In the genomic region with DNA sequence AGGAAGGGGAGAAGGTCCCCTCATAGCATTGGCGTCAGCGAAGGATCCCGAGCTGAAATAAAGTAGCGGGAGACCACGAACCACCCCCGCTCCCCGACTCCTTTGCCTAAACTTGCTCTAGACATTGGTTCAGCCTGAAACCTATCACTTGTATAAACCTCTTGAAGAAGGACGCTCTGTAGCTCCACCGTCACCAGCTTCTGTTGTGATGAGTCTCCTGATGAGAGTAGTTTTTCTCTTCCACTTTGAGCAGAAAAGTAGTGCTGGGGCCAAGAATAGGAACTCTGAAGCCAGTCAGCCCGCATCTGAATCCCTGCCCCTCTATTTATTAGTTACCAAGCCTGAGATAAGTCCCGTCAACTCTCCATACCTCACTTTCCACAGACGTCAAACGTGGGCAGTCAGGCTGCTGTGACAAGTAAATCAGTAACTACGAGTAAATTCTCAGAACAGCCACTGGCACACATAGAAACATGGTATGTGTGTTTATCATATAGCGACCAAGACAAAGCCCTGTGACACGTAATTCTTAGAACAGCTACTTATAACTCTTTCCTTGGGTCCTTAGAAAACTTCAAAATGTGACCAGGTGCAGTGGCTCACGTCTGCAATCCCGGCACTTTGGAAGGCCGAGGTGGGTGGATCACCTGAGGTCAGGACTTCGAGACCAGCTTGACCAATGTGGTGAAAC, we compare ENCODE assay signal across 1 cellular context.
A peak's percentile ranks its signal among the peaks of the same experiment; 100 is the strongest.
TF ChIP-seq lines count a peak whose summit lies in the region.

No MANE protein-coding gene starts in this region.

TF ChIP-seq in GM12878, 131 proteins besides CTCF, POLR2A, EP300 and RAD21 (continued from another document):
- TF ChIP-seq, protein P1, sequence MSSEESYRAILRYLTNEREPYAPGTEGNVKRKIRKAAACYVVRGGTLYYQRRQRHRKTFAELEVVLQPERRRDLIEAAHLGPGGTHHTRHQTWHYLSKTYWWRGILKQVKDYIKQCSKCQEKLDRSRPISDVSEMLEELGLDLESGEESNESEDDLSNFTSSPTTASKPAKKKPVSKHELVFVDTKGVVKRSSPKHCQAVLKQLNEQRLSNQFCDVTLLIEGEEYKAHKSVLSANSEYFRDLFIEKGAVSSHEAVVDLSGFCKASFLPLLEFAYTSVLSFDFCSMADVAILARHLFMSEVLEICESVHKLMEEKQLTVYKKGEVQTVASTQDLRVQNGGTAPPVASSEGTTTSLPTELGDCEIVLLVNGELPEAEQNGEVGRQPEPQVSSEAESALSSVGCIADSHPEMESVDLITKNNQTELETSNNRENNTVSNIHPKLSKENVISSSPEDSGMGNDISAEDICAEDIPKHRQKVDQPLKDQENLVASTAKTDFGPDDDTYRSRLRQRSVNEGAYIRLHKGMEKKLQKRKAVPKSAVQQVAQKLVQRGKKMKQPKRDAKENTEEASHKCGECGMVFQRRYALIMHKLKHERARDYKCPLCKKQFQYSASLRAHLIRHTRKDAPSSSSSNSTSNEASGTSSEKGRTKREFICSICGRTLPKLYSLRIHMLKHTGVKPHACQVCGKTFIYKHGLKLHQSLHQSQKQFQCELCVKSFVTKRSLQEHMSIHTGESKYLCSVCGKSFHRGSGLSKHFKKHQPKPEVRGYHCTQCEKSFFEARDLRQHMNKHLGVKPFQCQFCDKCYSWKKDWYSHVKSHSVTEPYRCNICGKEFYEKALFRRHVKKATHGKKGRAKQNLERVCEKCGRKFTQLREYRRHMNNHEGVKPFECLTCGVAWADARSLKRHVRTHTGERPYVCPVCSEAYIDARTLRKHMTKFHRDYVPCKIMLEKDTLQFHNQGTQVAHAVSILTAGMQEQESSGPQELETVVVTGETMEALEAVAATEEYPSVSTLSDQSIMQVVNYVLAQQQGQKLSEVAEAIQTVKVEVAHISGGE (CRISPR knock-in tag; IDR thresholded peaks at IDR 0.05), result no peak
- TF ChIP-seq, protein P2, sequence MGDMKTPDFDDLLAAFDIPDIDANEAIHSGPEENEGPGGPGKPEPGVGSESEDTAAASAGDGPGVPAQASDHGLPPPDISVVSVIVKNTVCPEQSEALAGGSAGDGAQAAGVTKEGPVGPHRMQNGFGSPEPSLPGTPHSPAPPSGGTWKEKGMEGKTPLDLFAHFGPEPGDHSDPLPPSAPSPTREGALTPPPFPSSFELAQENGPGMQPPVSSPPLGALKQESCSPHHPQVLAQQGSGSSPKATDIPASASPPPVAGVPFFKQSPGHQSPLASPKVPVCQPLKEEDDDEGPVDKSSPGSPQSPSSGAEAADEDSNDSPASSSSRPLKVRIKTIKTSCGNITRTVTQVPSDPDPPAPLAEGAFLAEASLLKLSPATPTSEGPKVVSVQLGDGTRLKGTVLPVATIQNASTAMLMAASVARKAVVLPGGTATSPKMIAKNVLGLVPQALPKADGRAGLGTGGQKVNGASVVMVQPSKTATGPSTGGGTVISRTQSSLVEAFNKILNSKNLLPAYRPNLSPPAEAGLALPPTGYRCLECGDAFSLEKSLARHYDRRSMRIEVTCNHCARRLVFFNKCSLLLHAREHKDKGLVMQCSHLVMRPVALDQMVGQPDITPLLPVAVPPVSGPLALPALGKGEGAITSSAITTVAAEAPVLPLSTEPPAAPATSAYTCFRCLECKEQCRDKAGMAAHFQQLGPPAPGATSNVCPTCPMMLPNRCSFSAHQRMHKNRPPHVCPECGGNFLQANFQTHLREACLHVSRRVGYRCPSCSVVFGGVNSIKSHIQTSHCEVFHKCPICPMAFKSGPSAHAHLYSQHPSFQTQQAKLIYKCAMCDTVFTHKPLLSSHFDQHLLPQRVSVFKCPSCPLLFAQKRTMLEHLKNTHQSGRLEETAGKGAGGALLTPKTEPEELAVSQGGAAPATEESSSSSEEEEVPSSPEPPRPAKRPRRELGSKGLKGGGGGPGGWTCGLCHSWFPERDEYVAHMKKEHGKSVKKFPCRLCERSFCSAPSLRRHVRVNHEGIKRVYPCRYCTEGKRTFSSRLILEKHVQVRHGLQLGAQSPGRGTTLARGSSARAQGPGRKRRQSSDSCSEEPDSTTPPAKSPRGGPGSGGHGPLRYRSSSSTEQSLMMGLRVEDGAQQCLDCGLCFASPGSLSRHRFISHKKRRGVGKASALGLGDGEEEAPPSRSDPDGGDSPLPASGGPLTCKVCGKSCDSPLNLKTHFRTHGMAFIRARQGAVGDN (IDR thresholded peaks at IDR 0.05), result peak; percentile 29
- TF ChIP-seq RELA (IDR thresholded peaks at IDR 0.05; ENCODE audit: borderline replicate concordance, partially characterized antibody) (no peak), IKZF1 (conservative IDR thresholded peaks at IDR 0.05) (peak; percentile 94), SRF (IDR thresholded peaks at IDR 0.05; ENCODE audit: low read depth in 2 of 2, low read length in 2 of 2) (no peak), HDAC2 (IDR thresholded peaks at IDR 0.05) (no peak), ZNF622 (IDR thresholded peaks at IDR 0.05) (no peak), HCFC1 (IDR thresholded peaks at IDR 0.05; ENCODE audit: low read length) (no peak), SIX5 (IDR thresholded peaks at IDR 0.05; ENCODE audit: low read depth, low read length, severe bottlenecking) (no peak), WRNIP1 (IDR thresholded peaks at IDR 0.05; ENCODE audit: borderline replicate concordance, low read depth, low read length) (no peak), IKZF2 (IDR thresholded peaks at IDR 0.05) (peak; percentile 91), BCL11A (IDR thresholded peaks at IDR 0.05; ENCODE audit: low read depth, low read length) (peak; percentile 53; the same call in 1 of the 2 replicates), KAT2A (conservative IDR thresholded peaks at IDR 0.05; ENCODE audit: control insufficient read depth, low read depth, low read length) (no peak), RFX5 (IDR thresholded peaks at IDR 0.05; ENCODE audit: low read depth, low read length) (no peak), CEBPB (IDR thresholded peaks at IDR 0.05; ENCODE audit: borderline replicate concordance in 1 of 2, low read depth in 2 of 2, low read length in 2 of 2) (no peak), KDM1A (IDR thresholded peaks at IDR 0.05; ENCODE audit: borderline replicate concordance) (no peak), TAF1 (IDR thresholded peaks at IDR 0.05; ENCODE audit: borderline replicate concordance, low read depth, low read length) (no peak), TBL1XR1 (IDR thresholded peaks at IDR 0.05; ENCODE audit: low read depth, low read length) (no peak), TCF7 (IDR thresholded peaks at IDR 0.05; ENCODE audit: borderline replicate concordance) (no peak), ETV6 (conservative IDR thresholded peaks at IDR 0.05 in 1 of 2, IDR thresholded peaks at IDR 0.05 in 1 of 2; ENCODE audit: borderline replicate concordance in 1 of 2, low read depth in 1 of 2) (no peak), FOS (IDR thresholded peaks at IDR 0.05; ENCODE audit: borderline replicate concordance, extremely low read depth, insufficient read length) (no peak)
- TF ChIP-seq, protein P3, sequence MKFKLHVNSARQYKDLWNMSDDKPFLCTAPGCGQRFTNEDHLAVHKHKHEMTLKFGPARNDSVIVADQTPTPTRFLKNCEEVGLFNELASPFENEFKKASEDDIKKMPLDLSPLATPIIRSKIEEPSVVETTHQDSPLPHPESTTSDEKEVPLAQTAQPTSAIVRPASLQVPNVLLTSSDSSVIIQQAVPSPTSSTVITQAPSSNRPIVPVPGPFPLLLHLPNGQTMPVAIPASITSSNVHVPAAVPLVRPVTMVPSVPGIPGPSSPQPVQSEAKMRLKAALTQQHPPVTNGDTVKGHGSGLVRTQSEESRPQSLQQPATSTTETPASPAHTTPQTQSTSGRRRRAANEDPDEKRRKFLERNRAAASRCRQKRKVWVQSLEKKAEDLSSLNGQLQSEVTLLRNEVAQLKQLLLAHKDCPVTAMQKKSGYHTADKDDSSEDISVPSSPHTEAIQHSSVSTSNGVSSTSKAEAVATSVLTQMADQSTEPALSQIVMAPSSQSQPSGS (IDR thresholded peaks at IDR 0.05; ENCODE audit: low read length), result peak; percentile 35; the same call in 1 of the 2 replicates
- TF ChIP-seq, protein P4, sequence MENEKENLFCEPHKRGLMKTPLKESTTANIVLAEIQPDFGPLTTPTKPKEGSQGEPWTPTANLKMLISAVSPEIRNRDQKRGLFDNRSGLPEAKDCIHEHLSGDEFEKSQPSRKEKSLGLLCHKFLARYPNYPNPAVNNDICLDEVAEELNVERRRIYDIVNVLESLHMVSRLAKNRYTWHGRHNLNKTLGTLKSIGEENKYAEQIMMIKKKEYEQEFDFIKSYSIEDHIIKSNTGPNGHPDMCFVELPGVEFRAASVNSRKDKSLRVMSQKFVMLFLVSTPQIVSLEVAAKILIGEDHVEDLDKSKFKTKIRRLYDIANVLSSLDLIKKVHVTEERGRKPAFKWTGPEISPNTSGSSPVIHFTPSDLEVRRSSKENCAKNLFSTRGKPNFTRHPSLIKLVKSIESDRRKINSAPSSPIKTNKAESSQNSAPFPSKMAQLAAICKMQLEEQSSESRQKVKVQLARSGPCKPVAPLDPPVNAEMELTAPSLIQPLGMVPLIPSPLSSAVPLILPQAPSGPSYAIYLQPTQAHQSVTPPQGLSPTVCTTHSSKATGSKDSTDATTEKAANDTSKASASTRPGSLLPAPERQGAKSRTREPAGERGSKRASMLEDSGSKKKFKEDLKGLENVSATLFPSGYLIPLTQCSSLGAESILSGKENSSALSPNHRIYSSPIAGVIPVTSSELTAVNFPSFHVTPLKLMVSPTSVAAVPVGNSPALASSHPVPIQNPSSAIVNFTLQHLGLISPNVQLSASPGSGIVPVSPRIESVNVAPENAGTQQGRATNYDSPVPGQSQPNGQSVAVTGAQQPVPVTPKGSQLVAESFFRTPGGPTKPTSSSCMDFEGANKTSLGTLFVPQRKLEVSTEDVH (IDR thresholded peaks at IDR 0.05; ENCODE audit: low read depth, partially characterized antibody), result peak; percentile 48
- TF ChIP-seq, protein P5, sequence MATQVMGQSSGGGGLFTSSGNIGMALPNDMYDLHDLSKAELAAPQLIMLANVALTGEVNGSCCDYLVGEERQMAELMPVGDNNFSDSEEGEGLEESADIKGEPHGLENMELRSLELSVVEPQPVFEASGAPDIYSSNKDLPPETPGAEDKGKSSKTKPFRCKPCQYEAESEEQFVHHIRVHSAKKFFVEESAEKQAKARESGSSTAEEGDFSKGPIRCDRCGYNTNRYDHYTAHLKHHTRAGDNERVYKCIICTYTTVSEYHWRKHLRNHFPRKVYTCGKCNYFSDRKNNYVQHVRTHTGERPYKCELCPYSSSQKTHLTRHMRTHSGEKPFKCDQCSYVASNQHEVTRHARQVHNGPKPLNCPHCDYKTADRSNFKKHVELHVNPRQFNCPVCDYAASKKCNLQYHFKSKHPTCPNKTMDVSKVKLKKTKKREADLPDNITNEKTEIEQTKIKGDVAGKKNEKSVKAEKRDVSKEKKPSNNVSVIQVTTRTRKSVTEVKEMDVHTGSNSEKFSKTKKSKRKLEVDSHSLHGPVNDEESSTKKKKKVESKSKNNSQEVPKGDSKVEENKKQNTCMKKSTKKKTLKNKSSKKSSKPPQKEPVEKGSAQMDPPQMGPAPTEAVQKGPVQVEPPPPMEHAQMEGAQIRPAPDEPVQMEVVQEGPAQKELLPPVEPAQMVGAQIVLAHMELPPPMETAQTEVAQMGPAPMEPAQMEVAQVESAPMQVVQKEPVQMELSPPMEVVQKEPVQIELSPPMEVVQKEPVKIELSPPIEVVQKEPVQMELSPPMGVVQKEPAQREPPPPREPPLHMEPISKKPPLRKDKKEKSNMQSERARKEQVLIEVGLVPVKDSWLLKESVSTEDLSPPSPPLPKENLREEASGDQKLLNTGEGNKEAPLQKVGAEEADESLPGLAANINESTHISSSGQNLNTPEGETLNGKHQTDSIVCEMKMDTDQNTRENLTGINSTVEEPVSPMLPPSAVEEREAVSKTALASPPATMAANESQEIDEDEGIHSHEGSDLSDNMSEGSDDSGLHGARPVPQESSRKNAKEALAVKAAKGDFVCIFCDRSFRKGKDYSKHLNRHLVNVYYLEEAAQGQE (IDR thresholded peaks at IDR 0.05; ENCODE audit: low read depth, low read length), result no peak
- TF ChIP-seq, protein P6, sequence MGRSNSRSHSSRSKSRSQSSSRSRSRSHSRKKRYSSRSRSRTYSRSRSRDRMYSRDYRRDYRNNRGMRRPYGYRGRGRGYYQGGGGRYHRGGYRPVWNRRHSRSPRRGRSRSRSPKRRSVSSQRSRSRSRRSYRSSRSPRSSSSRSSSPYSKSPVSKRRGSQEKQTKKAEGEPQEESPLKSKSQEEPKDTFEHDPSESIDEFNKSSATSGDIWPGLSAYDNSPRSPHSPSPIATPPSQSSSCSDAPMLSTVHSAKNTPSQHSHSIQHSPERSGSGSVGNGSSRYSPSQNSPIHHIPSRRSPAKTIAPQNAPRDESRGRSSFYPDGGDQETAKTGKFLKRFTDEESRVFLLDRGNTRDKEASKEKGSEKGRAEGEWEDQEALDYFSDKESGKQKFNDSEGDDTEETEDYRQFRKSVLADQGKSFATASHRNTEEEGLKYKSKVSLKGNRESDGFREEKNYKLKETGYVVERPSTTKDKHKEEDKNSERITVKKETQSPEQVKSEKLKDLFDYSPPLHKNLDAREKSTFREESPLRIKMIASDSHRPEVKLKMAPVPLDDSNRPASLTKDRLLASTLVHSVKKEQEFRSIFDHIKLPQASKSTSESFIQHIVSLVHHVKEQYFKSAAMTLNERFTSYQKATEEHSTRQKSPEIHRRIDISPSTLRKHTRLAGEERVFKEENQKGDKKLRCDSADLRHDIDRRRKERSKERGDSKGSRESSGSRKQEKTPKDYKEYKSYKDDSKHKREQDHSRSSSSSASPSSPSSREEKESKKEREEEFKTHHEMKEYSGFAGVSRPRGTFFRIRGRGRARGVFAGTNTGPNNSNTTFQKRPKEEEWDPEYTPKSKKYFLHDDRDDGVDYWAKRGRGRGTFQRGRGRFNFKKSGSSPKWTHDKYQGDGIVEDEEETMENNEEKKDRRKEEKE (IDR thresholded peaks at IDR 0.05), result no peak
